Comparison of ENCODE assay signal across 31 cellular contexts in genomic region chr10:51532044-51532443, GRCh38.
"Had no signal": no experiment of that assay in that cellular context is flagged by ENCODE, and none has a peak within 500 bp of the region (broad histone marks: within the 10 kb centered on the region; RNA-seq: fewer than 3 reads in every experiment).

No MANE protein-coding gene starts in this region.

- H3K27me3 ChIP-seq: adrenal gland, body of pancreas, cardiac muscle cell, colonic mucosa, esophagus squamous epithelium, gastroesophageal sphincter, heart right ventricle, hepatocyte had no signal

- H3K4me1 ChIP-seq: body of pancreas, colonic mucosa, esophagus squamous epithelium had no signal

- H2AFZ ChIP-seq: hepatocyte had no signal

- H3K36me3 ChIP-seq: adrenal gland, cardiac muscle cell, colonic mucosa, esophagus squamous epithelium, gastroesophageal sphincter, heart right ventricle had no signal

- H3K4me3 ChIP-seq: adrenal gland, body of pancreas, cardiac muscle cell, colonic mucosa, esophagus squamous epithelium, gastroesophageal sphincter, heart right ventricle, hepatocyte had no signal

- H3K79me2 ChIP-seq: hepatocyte had no signal

- ATAC-seq: activated CD4-positive, alpha-beta T cell treated with anti-CD3 and anti-CD28 coated beads for 36 hours; activated CD8-positive, alpha-beta memory T cell treated with anti-CD3 and anti-CD28 coated beads, Interleukin-2, amount 10 ng/mL, durations not matched to agents 7 days and 5 days; activated CD8-positive, alpha-beta T cell treated with anti-CD3 and anti-CD28 coated beads, Interleukin-2, amount 10 ng/mL, durations not matched to agents 7 days and 5 days; activated naive CD8-positive, alpha-beta T cell treated with anti-CD3 and anti-CD28 coated beads, Interleukin-2, amount 50 U/mL, for 24 hours; activated T-cell treated with anti-CD3 and anti-CD28 coated beads, Interleukin-2, amount 50 U/mL, for 72 hours; body of pancreas; gastroesophageal sphincter; heart right ventricle had no signal

- H3K27ac ChIP-seq: adrenal gland, body of pancreas, cardiac muscle cell, colonic mucosa, epithelial cell of prostate, esophagus squamous epithelium, gastroesophageal sphincter, heart right ventricle, hepatocyte had no signal

- H3K4me2 ChIP-seq: hepatocyte had no signal

- H3K9me3 ChIP-seq: adrenal gland, body of pancreas, colonic mucosa, esophagus squamous epithelium, gastroesophageal sphincter, heart right ventricle had no signal

- DNase-seq: activated CD4-positive, alpha-beta memory T cell treated with anti-CD3 and anti-CD28 coated beads for 36 hours; activated CD4-positive, alpha-beta T cell treated with anti-CD3 and anti-CD28 coated beads for 36 hours; activated CD4-positive, alpha-beta T cell treated with anti-CD3 and anti-CD28 coated beads, Interleukin-2, amount 10 ng/mL, durations not matched to agents 24 days and 14 days; activated CD4-positive, CD25-positive, alpha-beta regulatory T cell; activated CD4-positive, CD25-positive, alpha-beta regulatory T cell treated with anti-CD3 and anti-CD28 coated beads, Interleukin-2, amount 50 U/mL, for 72 hours; activated CD8-positive, alpha-beta memory T cell treated with anti-CD3 and anti-CD28 coated beads, Interleukin-2, amount 10 ng/mL, durations not matched to agents 7 days and 5 days; activated CD8-positive, alpha-beta memory T cell treated with anti-CD3 and anti-CD28 coated beads, Interleukin-2, amount 50 U/mL, for 48 hours; activated CD8-positive, alpha-beta T cell treated with anti-CD3 and anti-CD28 coated beads, Interleukin-2, amount 10 ng/mL, durations not matched to agents 7 days and 5 days; activated effector memory CD4-positive, alpha-beta T cell treated with anti-CD3 and anti-CD28 coated beads, Interleukin-2, amount 50 U/mL, for 16 hours; activated naive CD4-positive, alpha-beta T cell treated with anti-CD3 and anti-CD28 coated beads for 36 hours; activated naive CD8-positive, alpha-beta T cell treated with anti-CD3 and anti-CD28 coated beads for 36 hours; activated naive CD8-positive, alpha-beta T cell treated with anti-CD3 and anti-CD28 coated beads, Interleukin-2, amount 50 U/mL, for 24 hours; activated T-cell treated with anti-CD3 and anti-CD28 coated beads for 4 hours; activated T-cell treated with anti-CD3 and anti-CD28 coated beads, Interleukin-2, amount 50 U/mL, for 24 hours; activated T-cell treated with anti-CD3 and anti-CD28 coated beads, Interleukin-2, amount 50 U/mL, for 72 hours; adrenal gland; amygdala; aorta; body of pancreas; central memory CD4-positive, alpha-beta T cell; cerebellar nuclear complex; colonic mucosa; effector CD8-positive, alpha-beta T cell; esophagus squamous epithelium; foreskin melanocyte; heart right ventricle; T-helper 2 cell had no signal
